In the genomic region with DNA sequence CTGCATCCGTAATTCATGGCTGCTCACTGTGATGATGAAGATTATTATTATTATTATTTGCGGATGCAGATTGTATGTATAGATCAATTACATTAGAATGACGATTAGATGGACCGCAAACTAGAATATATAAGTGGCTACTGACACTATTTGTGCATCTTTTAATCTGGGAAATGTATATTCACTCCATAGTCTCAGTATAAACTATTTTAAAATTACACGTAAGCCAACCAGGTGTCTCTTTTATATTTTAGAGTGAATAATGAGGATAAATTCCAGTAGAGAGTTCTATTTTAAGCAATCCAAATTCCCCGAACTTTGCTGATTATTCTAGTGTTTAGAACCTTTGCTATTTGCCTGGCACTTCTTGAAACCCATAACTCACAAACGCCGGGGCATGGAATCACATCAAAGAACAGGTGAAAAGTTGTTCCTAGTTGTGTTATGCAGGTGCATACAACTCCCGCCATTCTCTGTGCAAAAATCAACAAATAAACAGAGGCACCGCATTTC, we compare ENCODE assay signal across 8 cellular contexts. TPM values are rescaled to one million over a fixed set of nuclear protein-coding genes. Genes with fewer than 3 reads are reported as not detected.
A peak's percentile ranks its signal among the peaks of the same experiment; 100 is the strongest.
DNase-seq lines count a peak whose midpoint lies in the region; ATAC-seq, FAIRE-seq and TF ChIP-seq lines count a peak whose summit lies in the region.

No MANE protein-coding gene starts in this region.

- no peaks in the 10 kb centered on the region for H3K9me3 Mint-ChIP-seq in progenitor cell of endocrine pancreas (ENCODE audit: low read depth)

- H3K27ac ChIP-seq in PC-9 (peak overlapping the region; percentile 72), endothelial cell of umbilical vein (ENCODE audit: insufficient read depth, low read depth, low read length) (peak overlapping the region; percentile 96)

- H3K9me2 ChIP-seq in PC-9 (ENCODE audit: insufficient read depth) = no peaks in the 10 kb centered on the region

- CTCF ChIA-PET in PC-9 (lab: Charles Lee) (interaction anchor here (0.7 kb wide), 1 partner anchor 522 kb away, joined by 16 read pairs; no protein-coding TSS in a partner anchor), endothelial cell of umbilical vein (lab: Charles Lee) (interaction anchor here (1.0 to 2.4 kb wide), 11 partner anchors 9 to 1044 kb away, joined by 3 to 9 read pairs (median 4); no protein-coding TSS in a partner anchor)

- FAIRE-seq in endothelial cell of umbilical vein (lab: Jason Lieb, UNC) = no peak

- no peak for ATAC-seq in GM21515 (IDR thresholded peaks at IDR 0.05; ENCODE audit: unreplicated experiment)
- ATAC-seq in GM19351 (IDR thresholded peaks at IDR 0.05; ENCODE audit: unreplicated experiment) = no peak
- ATAC-seq in GM21526 (IDR thresholded peaks at IDR 0.05; ENCODE audit: low FRiP score, unreplicated experiment) = no peak

- H3K79me2 ChIP-seq in PC-9 (ENCODE audit: low read depth) = peaks cover 20% of the 10 kb centered on the region
- H3K79me2 ChIP-seq in endothelial cell of umbilical vein (ENCODE audit: control insufficient read depth, insufficient read depth, low read length) = peaks cover 14% of the 10 kb centered on the region

- no peaks in the 10 kb centered on the region for H3K9me1 ChIP-seq in endothelial cell of umbilical vein (replicated peaks; ENCODE audit: control insufficient read depth, extremely low read depth, insufficient read depth, low read length)

- peak overlapping the region; percentile 100 for H3K27ac Mint-ChIP-seq in progenitor cell of endocrine pancreas

- H3K36me3 ChIP-seq in ES-I3 (ENCODE audit: insufficient read depth, low read length) (no peaks in the 10 kb centered on the region), PC-9 (ENCODE audit: low read depth) (peaks cover 10% of the 10 kb centered on the region), endothelial cell of umbilical vein (ENCODE audit: control insufficient read depth in 2 of 2, extremely low read depth in 1 of 2, insufficient read depth in 2 of 2, low read length in 2 of 2) (no peaks in the 10 kb centered on the region)

- no TSS peak for BruUV-seq in PC-9 (replicated peaks; lab: Mats Ljungman, UMichigan)
- BruUV-seq in endothelial cell of umbilical vein (replicated peaks; lab: Mats Ljungman, UMichigan) = TSS peak; percentile 62

- DNase-seq in PC-9 (no peak), endothelial cell of umbilical vein (ENCODE audit: low read depth, low spot score) (no peak), progenitor cell of endocrine pancreas (ENCODE audit: low spot score, unreplicated experiment) (no peak), DMS153 (lab: John Stamatoyannopoulos, UW) (no peak)

- TF ChIP-seq CTCF in PC-9 (conservative IDR thresholded peaks at IDR 0.05) (no peak), endothelial cell of umbilical vein (IDR thresholded peaks at IDR 0.05; ENCODE audit: extremely low read depth in 1 of 2, insufficient read depth in 1 of 2, low read depth in 1 of 2, low read length in 2 of 2) (no peak), progenitor cell of endocrine pancreas (IDR thresholded peaks at IDR 0.05; ENCODE audit: unreplicated experiment) (no peak)

- H3K27me3 ChIP-seq in PC-9 (ENCODE audit: insufficient read depth, low read depth) = no peaks in the 10 kb centered on the region
- no peaks in the 10 kb centered on the region for H3K27me3 ChIP-seq in endothelial cell of umbilical vein (ENCODE audit: control insufficient read depth in 2 of 2, insufficient read depth in 2 of 2, low read length in 2 of 2)

- TF ChIP-seq POLR2A in endothelial cell of umbilical vein (IDR thresholded peaks at IDR 0.05; ENCODE audit: low read depth, low read length) = no peak

- H3K4me1 Mint-ChIP-seq in progenitor cell of endocrine pancreas (ENCODE audit: low read depth) = peaks cover 26% of the 10 kb centered on the region

- H3F3A ChIP-seq in PC-9 (ENCODE audit: insufficient read depth, low read depth) = peaks cover 9% of the 10 kb centered on the region

- H4K20me1 ChIP-seq in PC-9 (ENCODE audit: insufficient read depth) (peaks cover 5% of the 10 kb centered on the region; the same call in 1 of the 2 replicates), endothelial cell of umbilical vein (replicated peaks; ENCODE audit: control insufficient read depth, extremely low read depth, insufficient read depth, low read length) (no peaks in the 10 kb centered on the region)

- H2AFZ ChIP-seq in PC-9 (peak overlapping the region; percentile 88), endothelial cell of umbilical vein (ENCODE audit: low read depth, low read length) (peak overlapping the region; percentile 85)

- dilution Hi-C loops in endothelial cell of umbilical vein (cut with MboI; ENCODE audit: extremely low pct_ligation_motif_present, low sequenced_read_pairs) = no loop called here

- H3K4me3 ChIP-seq in PC-9 (peak overlapping the region; percentile 80), endothelial cell of umbilical vein (replicated peaks in 1 of 3; ENCODE audit: insufficient read depth in 1 of 3, low read depth in 1 of 3, low read length in 3 of 3) (peak overlapping the region; percentile 57 to 100 (median 98))

- peak overlapping the region; percentile 85 for H3K4me2 ChIP-seq in PC-9
- peak overlapping the region; percentile 93 for H3K4me2 ChIP-seq in endothelial cell of umbilical vein (ENCODE audit: insufficient read depth, low read length)

- no peaks in the 10 kb centered on the region for H3K4me1 ChIP-seq in ES-I3 (ENCODE audit: insufficient read depth, low read length)
- peaks cover 24% of the 10 kb centered on the region for H3K4me1 ChIP-seq in PC-9 (replicated peaks; ENCODE audit: insufficient read depth)
- H3K4me1 ChIP-seq in endothelial cell of umbilical vein (ENCODE audit: control insufficient read depth, extremely low read depth, insufficient read depth, low read length) = peaks cover 18% of the 10 kb centered on the region

- no peaks in the 10 kb centered on the region for H3K9me3 ChIP-seq in ES-I3 (ENCODE audit: control insufficient read depth, insufficient read depth, low read length)
- no peaks in the 10 kb centered on the region for H3K9me3 ChIP-seq in PC-9 (ENCODE audit: insufficient read depth, low read depth)
- H3K9me3 ChIP-seq in endothelial cell of umbilical vein (replicated peaks; ENCODE audit: control insufficient read depth, insufficient read depth, low read length) = no peaks in the 10 kb centered on the region

- H3K9ac ChIP-seq in ES-I3 (ENCODE audit: low read depth, low read length) (peak overlapping the region; percentile 82), endothelial cell of umbilical vein (replicated peaks; ENCODE audit: extremely low read depth, insufficient read depth, low read length) (peak overlapping the region; percentile 99)

- H3K4me3 Mint-ChIP-seq in progenitor cell of endocrine pancreas (ENCODE audit: low read depth) = peak overlapping the region; percentile 90

- intact Hi-C loops in PC-9 (cut with micrococcal nuclease; ENCODE audit: unreplicated experiment) (loop anchor here (1.0 to 10.0 kb wide), 4 partner anchors 37 to 365 kb away; partner anchors contain the start of gene TSPAN12), endothelial cell of umbilical vein (cut with micrococcal nuclease) (loop anchor here (1.0 to 10.0 kb wide), 5 partner anchors 8 to 595 kb away; partner anchors contain the start of gene TSPAN12)

- no peaks in the 10 kb centered on the region for H3K27me3 Mint-ChIP-seq in progenitor cell of endocrine pancreas

- peaks cover 4% of the 10 kb centered on the region for H3K36me3 Mint-ChIP-seq in progenitor cell of endocrine pancreas (ENCODE audit: insufficient read depth)

- POLR2A ChIA-PET in PC-9 (lab: Charles Lee; ENCODE audit: unreplicated experiment) (interaction anchor here (0.6 to 0.7 kb wide), 4 partner anchors 116 to 446 kb away, joined by 4 to 13 read pairs (median 10); partner anchors contain the start of gene FAM3C), endothelial cell of umbilical vein (lab: Charles Lee) (interaction anchor here (0.6 to 0.7 kb wide), 6 partner anchors 12 to 1039 kb away, joined by 3 to 9 read pairs (median 4); no protein-coding TSS in a partner anchor)

TF ChIP-seq in endothelial cell of umbilical vein, 7 proteins besides CTCF, POLR2A, EP300 and RAD21:
- no peak for TF ChIP-seq GATA2 (IDR thresholded peaks at IDR 0.05; ENCODE audit: insufficient read depth, insufficient read length, low read depth, low read length)

RNA-seq across cellular contexts. Expression of gene ING3, which starts 0.5 kb away (rescaled TPM):
- total RNA-seq in PC-9 (2021) (10.9 and 16.4 TPM in 2 replicates), endothelial cell of umbilical vein (19.4 and 19.6 TPM in 2 replicates), progenitor cell of endocrine pancreas (27.4 and 28.3 TPM in 2 replicates)
- polyA plus RNA-seq in endothelial cell of umbilical vein = 4.6 and 8.7 TPM in 2 replicates
- 11.4 and 11.9 TPM in 2 replicates for polyA plus RNA-seq in endothelial cell of umbilical vein (2011; cell fraction: cytosol; rRNA removed)
- 22.2 and 39.3 TPM in 2 replicates for polyA plus RNA-seq in endothelial cell of umbilical vein (2011; cell fraction: nucleus; rRNA removed)
- 13.2 and 17.1 TPM in 2 replicates for polyA plus RNA-seq in endothelial cell of umbilical vein (2012)
- 6.8 and 13.3 TPM in 2 replicates for polyA minus RNA-seq in endothelial cell of umbilical vein
- 7.0 TPM for polyA minus RNA-seq in endothelial cell of umbilical vein (2011; cell fraction: cytosol; rRNA and poly(A)+ RNA removed)
- 24.9 and 41.1 TPM in 2 replicates for polyA minus RNA-seq in endothelial cell of umbilical vein (2011; cell fraction: nucleus; rRNA and poly(A)+ RNA removed)

RNA-seq across cellular contexts. Expression of gene CPED1, which starts 38.4 kb away (rescaled TPM):
- total RNA-seq in PC-9 (2021) (1.2 and 2.4 TPM in 2 replicates), endothelial cell of umbilical vein (0.22 and 0.32 TPM in 2 replicates), progenitor cell of endocrine pancreas (0.80 and 1.1 TPM in 2 replicates)
- polyA plus RNA-seq in endothelial cell of umbilical vein = 0.19 and 3.0 TPM in 2 replicates
- polyA plus RNA-seq in endothelial cell of umbilical vein (2011; cell fraction: cytosol; rRNA removed) = 0.20 and 0.22 TPM in 2 replicates
- 0.58 and 2.6 TPM in 2 replicates for polyA plus RNA-seq in endothelial cell of umbilical vein (2011; cell fraction: nucleus; rRNA removed)
- polyA plus RNA-seq in endothelial cell of umbilical vein (2012) = 0.10 and 0.46 TPM in 2 replicates
- 2.3 and 3.1 TPM in 2 replicates for polyA minus RNA-seq in endothelial cell of umbilical vein
- polyA minus RNA-seq in endothelial cell of umbilical vein (2011; cell fraction: cytosol; rRNA and poly(A)+ RNA removed) = 1.0 TPM
- polyA minus RNA-seq in endothelial cell of umbilical vein (2011; cell fraction: nucleus; rRNA and poly(A)+ RNA removed) = 1.2 and 1.6 TPM in 2 replicates
